ENCODE assay signal across 20 cellular contexts in the genomic region with DNA sequence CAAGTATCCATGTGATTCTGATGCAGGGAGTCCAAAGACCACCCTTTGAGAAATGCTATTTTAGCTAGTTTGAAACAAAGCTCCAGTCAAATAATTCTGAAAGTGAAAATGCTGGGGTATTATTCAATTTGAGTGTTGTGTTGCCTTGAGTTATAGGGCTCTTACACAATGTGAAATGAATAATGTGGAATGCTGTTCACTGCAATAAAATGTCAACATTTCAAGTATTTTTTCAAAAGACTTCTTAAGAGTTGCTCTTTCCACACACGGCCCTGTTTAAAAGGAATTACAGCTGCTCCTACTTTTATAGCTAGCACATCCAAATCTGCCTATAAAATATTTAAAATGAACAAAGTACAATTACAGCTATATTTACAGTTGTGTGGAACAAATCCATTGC. TPM values are rescaled to one million over a fixed set of nuclear protein-coding genes. Genes with fewer than 3 reads are reported as not detected.
DNase-seq lines count a peak whose midpoint lies in the region; ATAC-seq and TF ChIP-seq lines count a peak whose summit lies in the region.
"Had no signal": no experiment of that assay in that cellular context is flagged by ENCODE, and none has a peak within 500 bp of the region (broad histone marks: within the 10 kb centered on the region; RNA-seq: fewer than 3 reads in every experiment).

No MANE protein-coding gene starts in this region.

- no peak for ATAC-seq in HG03442 (IDR thresholded peaks at IDR 0.05; ENCODE audit: unreplicated experiment)
- ATAC-seq: esophagus mucosa, left ventricle myocardium superior had no signal

- no peaks in the 10 kb centered on the region for H3K9me3 ChIP-seq in Peyer's patch
- H3K9me3 ChIP-seq in transverse colon, result no peaks in the 10 kb centered on the region
- H3K9me3 ChIP-seq: suprapubic skin had no signal

- H3K4me3 ChIP-seq in cardiac fibroblast (replicated peaks in 1 of 2; ENCODE audit: low read depth in 2 of 2, low read length in 2 of 2), result no peak overlapping the region
- H3K4me3 ChIP-seq in Peyer's patch, result no peak overlapping the region
- H3K4me3 ChIP-seq in transverse colon, result no peak overlapping the region
- H3K4me3 ChIP-seq: suprapubic skin had no signal

- DNase-seq in DMS79 treated with DMSO at 0.1 percent for 48 hours (lab: John Stamatoyannopoulos, UW), result peak; percentile 5
- no peak for DNase-seq in DMS79 (lab: John Stamatoyannopoulos, UW)
- DNase-seq in cardiac fibroblast (ENCODE audit: low read depth in 2 of 2), result peak; percentile 64 to 72
- peak; percentile 72 for DNase-seq in iris pigment epithelial cell (ENCODE audit: low read depth)
- DNase-seq in Peyer's patch, result no peak
- no peak for DNase-seq in stimulated activated CD4-positive, alpha-beta T cell treated with anti-CD3 and anti-CD28 coated beads, Interleukin-1b, Interleukin-23, amount 100 ng/mL, for 48 hours
- DNase-seq in transverse colon, result no peak
- DNase-seq: amygdala, COR-L47, dermis blood vessel endothelial cell, GDM1, left ventricle myocardium superior, NCI-H2107, NCI-H82, RPMI8226, WERI-Rb-1 had no signal

- no peak for TF ChIP-seq EP300 in transverse colon (IDR thresholded peaks at IDR 0.05; ENCODE audit: low read depth)

- no peak for TF ChIP-seq POLR2A in Peyer's patch (IDR thresholded peaks at IDR 0.05)
- TF ChIP-seq POLR2A in transverse colon (IDR thresholded peaks at IDR 0.05), result no peak

- TF ChIP-seq CTCF in cardiac fibroblast (IDR thresholded peaks at IDR 0.05; ENCODE audit: low read depth, low read length), result no peak
- no peak for TF ChIP-seq CTCF in Peyer's patch (IDR thresholded peaks at IDR 0.05)
- TF ChIP-seq CTCF in transverse colon (IDR thresholded peaks at IDR 0.05), result no peak

- in situ Hi-C loops in transverse colon (cut with MboI; ENCODE audit: low pct_ligation_motif_present in 1 of 4, low pct_unique_long_range_greater_than_20kb in 1 of 4, low sequenced_read_pairs in 3 of 4), result no loop called here

- H3K27me3 ChIP-seq in Peyer's patch, result no peaks in the 10 kb centered on the region
- H3K27me3 ChIP-seq in transverse colon, result no peaks in the 10 kb centered on the region
- H3K27me3 ChIP-seq: suprapubic skin had no signal

- H3K36me3 ChIP-seq in Peyer's patch (no peaks in the 10 kb centered on the region), transverse colon (no peaks in the 10 kb centered on the region)
- H3K36me3 ChIP-seq: suprapubic skin, WERI-Rb-1 had no signal

- WGBS in transverse colon (ENCODE audit: low coverage in 1 of 2), 2 donors, result 0 to 25% methylated on average over 1 of the region's 1 CpG

- H3K27ac ChIP-seq in Peyer's patch (no peak overlapping the region), transverse colon (no peak overlapping the region)
- H3K27ac ChIP-seq: 22Rv1, suprapubic skin, WERI-Rb-1 had no signal

- intact Hi-C loops in transverse colon (cut with DNase I; ENCODE audit: low total_unique reads), result no loop called here

- H3K4me1 ChIP-seq in Peyer's patch, result no peaks in the 10 kb centered on the region
- no peaks in the 10 kb centered on the region for H3K4me1 ChIP-seq in transverse colon
- H3K4me1 ChIP-seq: suprapubic skin had no signal

RNA-seq across cellular contexts. Expression of a gene that starts 27.5 kb away (rescaled TPM):
- total RNA-seq in Peyer's patch (10 to 100 TPM; 11.0 to 23.1 (median 13.1) TPM), transverse colon (100 to 1,000 TPM in 1 of 4 donors, 10 to 100 TPM in 2, 1 to 10 TPM in 1; 4.5 to 160 (median 21.9) TPM)

Comparison
In these comparisons a context has a peak if more than half of its experiments do, and no peak if none do; other contexts are left out.
1. DNase-seq: peak in DMS79 treated with DMSO at 0.1 percent for 48 hours (single experiment), cardiac fibroblast (2 of 2) and iris pigment epithelial cell (single experiment); none in DMS79 (single experiment), Peyer's patch (0 of 3), stimulated activated CD4-positive, alpha-beta T cell treated with anti-CD3 and anti-CD28 coated beads, Interleukin-1b, Interleukin-23, amount 100 ng/mL, for 48 hours (single experiment) and transverse colon (single experiment).